In the genomic region with DNA sequence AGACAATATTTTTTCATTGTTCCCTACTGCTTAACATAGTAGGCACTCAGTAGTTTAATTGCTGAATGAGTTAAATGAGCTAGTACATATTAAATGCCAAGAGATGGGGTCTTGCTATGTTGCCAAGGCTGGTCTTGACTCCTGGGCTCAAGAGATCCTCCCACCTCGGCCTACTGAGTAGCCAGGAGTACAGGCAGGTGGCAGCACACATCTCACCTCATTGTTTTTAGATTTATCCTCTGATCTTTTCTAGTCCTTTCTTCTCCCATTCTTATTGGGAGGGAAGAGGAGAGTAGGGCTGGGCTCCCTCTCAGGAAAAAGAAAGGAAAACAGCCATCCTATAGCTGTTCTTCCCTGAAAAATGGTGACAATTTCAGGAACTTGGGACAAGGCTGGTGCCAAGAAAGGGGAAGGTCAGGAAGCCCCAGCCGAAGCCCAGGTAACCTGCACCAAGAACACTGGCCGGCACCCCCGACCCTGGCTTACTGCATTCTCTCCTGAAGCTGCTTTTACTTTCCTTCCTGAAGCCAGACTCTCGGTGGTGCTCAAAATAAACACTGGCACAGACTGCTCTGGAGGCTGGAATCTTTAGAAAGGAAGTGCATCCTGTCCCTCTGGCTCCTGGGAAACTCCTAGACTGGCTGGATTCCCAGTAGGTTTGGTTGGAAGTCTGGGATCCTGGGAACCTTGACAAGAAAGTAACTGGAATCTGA, we compare ENCODE assay signal across 10 cellular contexts. TPM values are rescaled to one million over a fixed set of nuclear protein-coding genes. Genes with fewer than 3 reads are reported as not detected.
DNase-seq lines count a peak whose midpoint lies in the region; ATAC-seq, FAIRE-seq and TF ChIP-seq lines count a peak whose summit lies in the region.
"Had no signal": no experiment of that assay in that cellular context is flagged by ENCODE, and none has a peak within 500 bp of the region (broad histone marks: within the 10 kb centered on the region; RNA-seq: fewer than 3 reads in every experiment).

No MANE protein-coding gene starts in this region.

- FAIRE-seq in astrocyte (lab: Jason Lieb, UNC): no peak

- peak overlapping the region; percentile 87 for H3K4me2 ChIP-seq in astrocyte (ENCODE audit: low read length)
- H3K4me2 ChIP-seq in hepatocyte: peak overlapping the region; percentile 4

- H3K9me3 ChIP-seq in HEK293 (ENCODE audit: control insufficient read depth, insufficient read depth, low read depth, low read length): no peaks in the 10 kb centered on the region
- H3K9me3 ChIP-seq in astrocyte (ENCODE audit: insufficient read depth, low read depth, low read length): no peaks in the 10 kb centered on the region
- no peaks in the 10 kb centered on the region for H3K9me3 ChIP-seq in hepatocyte (ENCODE audit: low read depth)

- TF ChIP-seq CTCF in HEK293 (tag by site-specific recombination; IDR thresholded peaks at IDR 0.05) (no peak), astrocyte (IDR thresholded peaks at IDR 0.05; ENCODE audit: insufficient read depth, low read depth, low read length) (no peak), hepatocyte (IDR thresholded peaks at IDR 0.05; ENCODE audit: poor library complexity) (no peak)

- 76% methylated on average over 5 of the region's 5 CpGs for WGBS in hepatocyte (ENCODE audit: low lambda C conversion rate, missing lambda C conversion rate)

- peak overlapping the region; percentile 72 for H3K4me3 Mint-ChIP-seq in astrocyte (ENCODE audit: unreplicated experiment)
- no peak overlapping the region for H3K4me3 Mint-ChIP-seq in activated CD8-positive, alpha-beta memory T cell treated with anti-CD3 and anti-CD28 coated beads, Interleukin-2, amount 10 ng/mL, durations not matched to agents 7 days and 5 days

- peaks cover 8% of the 10 kb centered on the region for H3K36me3 Mint-ChIP-seq in astrocyte (ENCODE audit: low read depth, unreplicated experiment)
- H3K36me3 Mint-ChIP-seq in activated CD8-positive, alpha-beta memory T cell treated with anti-CD3 and anti-CD28 coated beads, Interleukin-2, amount 10 ng/mL, durations not matched to agents 7 days and 5 days: peaks cover 13% of the 10 kb centered on the region

- H3K27me3 ChIP-seq in astrocyte (ENCODE audit: insufficient read depth, low read length) (no peaks in the 10 kb centered on the region), hepatocyte (no peaks in the 10 kb centered on the region)

- H3K36me3 ChIP-seq in HEK293 (ENCODE audit: control insufficient read depth in 2 of 2, insufficient read depth in 1 of 2, low read length in 2 of 2): peaks cover 5 to 42% of the 10 kb centered on the region in 2 experiments; a peak in 1 of 3 replicates
- peaks cover 28% of the 10 kb centered on the region for H3K36me3 ChIP-seq in astrocyte (ENCODE audit: insufficient read depth, low read length)
- H3K36me3 ChIP-seq in hepatocyte (replicated peaks; ENCODE audit: insufficient read depth, low read depth): no peaks in the 10 kb centered on the region

- H3K9me3 Mint-ChIP-seq in astrocyte (ENCODE audit: unreplicated experiment): no peaks in the 10 kb centered on the region
- H3K9me3 Mint-ChIP-seq in activated CD8-positive, alpha-beta memory T cell treated with anti-CD3 and anti-CD28 coated beads, Interleukin-2, amount 10 ng/mL, durations not matched to agents 7 days and 5 days (ENCODE audit: low read depth): no peaks in the 10 kb centered on the region

- peaks cover 90% of the 10 kb centered on the region for H3K79me2 ChIP-seq in astrocyte (ENCODE audit: insufficient read depth, low read length)
- peaks cover 52% of the 10 kb centered on the region for H3K79me2 ChIP-seq in hepatocyte

- H3K9ac ChIP-seq in astrocyte (ENCODE audit: low read length): peak overlapping the region; percentile 99

- POLR2A ChIA-PET in HEK293 (lab: Yijun Ruan, JAX): interaction anchor here (1.0 to 1.6 kb wide), 3 partner anchors 9 to 19 kb away, joined by 3 to 8 read pairs (median 7); a partner anchor contains a TSS

- H3K4me1 Mint-ChIP-seq in astrocyte (ENCODE audit: low read depth, unreplicated experiment): peaks cover 28% of the 10 kb centered on the region
- peaks cover 33% of the 10 kb centered on the region for H3K4me1 Mint-ChIP-seq in activated CD8-positive, alpha-beta memory T cell treated with anti-CD3 and anti-CD28 coated beads, Interleukin-2, amount 10 ng/mL, durations not matched to agents 7 days and 5 days

- no peak for ATAC-seq in activated CD8-positive, alpha-beta memory T cell treated with anti-CD3 and anti-CD28 coated beads, Interleukin-2, amount 10 ng/mL, durations not matched to agents 7 days and 5 days
- no peak for ATAC-seq in HG02642 (IDR thresholded peaks at IDR 0.05; ENCODE audit: poor library complexity, unreplicated experiment)

- H4K20me1 ChIP-seq in astrocyte (ENCODE audit: insufficient read depth, low read length) (peaks cover 74% of the 10 kb centered on the region), hepatocyte (ENCODE audit: insufficient read depth, poor library complexity, severe bottlenecking) (peaks cover 8% of the 10 kb centered on the region)

- DNase-seq in astrocyte (ENCODE audit: low read depth): peak; percentile 85
- DNase-seq in hepatocyte (ENCODE audit: low spot score): no peak
- no peak for DNase-seq in activated CD8-positive, alpha-beta memory T cell treated with anti-CD3 and anti-CD28 coated beads, Interleukin-2, amount 10 ng/mL, durations not matched to agents 7 days and 5 days
- DNase-seq in stimulated activated CD4-positive, alpha-beta T cell treated with anti-CD3 and anti-CD28 coated beads, Interleukin-1b, Interleukin-23, amount 100 ng/mL, for 48 hours: no peak
- DNase-seq in globus pallidus (ENCODE audit: low spot score): no peak
- DNase-seq: activated gamma-delta T cell had no signal

- peak overlapping the region; percentile 91 for H3K27ac Mint-ChIP-seq in astrocyte (ENCODE audit: unreplicated experiment)
- H3K27ac Mint-ChIP-seq in activated CD8-positive, alpha-beta memory T cell treated with anti-CD3 and anti-CD28 coated beads, Interleukin-2, amount 10 ng/mL, durations not matched to agents 7 days and 5 days: no peak overlapping the region

- no peak overlapping the region for H3K27ac ChIP-seq in HEK293 (ENCODE audit: extremely low read depth, low read depth, low read length)
- peak overlapping the region; percentile 99 for H3K27ac ChIP-seq in astrocyte (ENCODE audit: low read depth, low read length)
- no peak overlapping the region for H3K27ac ChIP-seq in hepatocyte
- H3K27ac ChIP-seq in skin epidermis: peak overlapping the region in 17 of 21 experiments; percentile 2 to 99 (median 58)

- no peak overlapping the region for H3K4me3 ChIP-seq in HEK293 (ENCODE audit: low read depth, low read length)
- H3K4me3 ChIP-seq in astrocyte (ENCODE audit: insufficient read depth, low read depth, low read length): peak overlapping the region; percentile 21
- H3K4me3 ChIP-seq in hepatocyte: no peak overlapping the region
- peak overlapping the region in 1 of 7 experiments; percentile 6 for H3K4me3 ChIP-seq in skin epidermis

- H2AFZ ChIP-seq in astrocyte (ENCODE audit: low read depth, low read length) (no peak overlapping the region), hepatocyte (no peak overlapping the region)

- CTCF ChIA-PET in HEK293 (lab: Yijun Ruan, JAX): interaction anchor here (0.7 to 1.0 kb wide), 3 partner anchors 10 to 510 kb away, joined by 3 to 6 read pairs (median 3); no protein-coding TSS in a partner anchor
- CTCF ChIA-PET in activated CD8-positive, alpha-beta memory T cell treated with anti-CD3 and anti-CD28 coated beads, Interleukin-2, amount 10 ng/mL, durations not matched to agents 7 days and 5 days (lab: Charles Lee): interaction anchor here (1.2 to 2.0 kb wide), 3 partner anchors 20 to 533 kb away, joined by 3 to 5 read pairs (median 4); a partner anchor contains a TSS

- H3K9me2 ChIP-seq in hepatocyte (replicated peaks; ENCODE audit: insufficient read depth): no peaks in the 10 kb centered on the region

- H3K4me1 ChIP-seq in HEK293 (ENCODE audit: control insufficient read depth, insufficient read depth, low read length) (peaks cover 14% of the 10 kb centered on the region), astrocyte (ENCODE audit: insufficient read depth, low read length) (peaks cover 37% of the 10 kb centered on the region), hepatocyte (ENCODE audit: insufficient read depth) (peaks cover 20% of the 10 kb centered on the region)

- no peaks in the 10 kb centered on the region for H3K27me3 Mint-ChIP-seq in astrocyte (ENCODE audit: low read depth, unreplicated experiment)
- no peaks in the 10 kb centered on the region for H3K27me3 Mint-ChIP-seq in activated CD8-positive, alpha-beta memory T cell treated with anti-CD3 and anti-CD28 coated beads, Interleukin-2, amount 10 ng/mL, durations not matched to agents 7 days and 5 days

RNA-seq across cellular contexts. Expression of a gene that starts 2.7 kb away (rescaled TPM):
- total RNA-seq in astrocyte (87.0 and 100 TPM in 2 replicates), hepatocyte (25.4 and 37.6 TPM in 2 replicates)
- 36.9 and 39.0 TPM in 2 replicates for polyA plus RNA-seq in hepatocyte
- total RNA-seq in activated CD8-positive, alpha-beta memory T cell treated with anti-CD3 and anti-CD28 coated beads, Interleukin-2, amount 10 ng/mL, durations not matched to agents 7 days and 5 days: 10 to 100 TPM; 19.5 to 22.2 TPM

RNA-seq across cellular contexts. Expression of a gene that starts 2.9 kb away (rescaled TPM):
- total RNA-seq in astrocyte (69.9 and 70.4 TPM in 2 replicates), hepatocyte (49.9 and 62.4 TPM in 2 replicates)
- polyA plus RNA-seq in hepatocyte: 75.1 and 75.3 TPM in 2 replicates
- 10 to 100 TPM; 20.2 to 22.8 TPM for total RNA-seq in activated CD8-positive, alpha-beta memory T cell treated with anti-CD3 and anti-CD28 coated beads, Interleukin-2, amount 10 ng/mL, durations not matched to agents 7 days and 5 days

RNA-seq across cellular contexts. Expression of a gene that starts 19.1 kb away (rescaled TPM):
- total RNA-seq in astrocyte: 78.6 and 79.1 TPM in 2 replicates
- 81.6 and 82.9 TPM in 2 replicates for total RNA-seq in hepatocyte
- 118 and 122 TPM in 2 replicates for polyA plus RNA-seq in hepatocyte
- 10 to 100 TPM; 68.6 to 83.5 TPM for total RNA-seq in activated CD8-positive, alpha-beta memory T cell treated with anti-CD3 and anti-CD28 coated beads, Interleukin-2, amount 10 ng/mL, durations not matched to agents 7 days and 5 days

RNA-seq across cellular contexts. Expression of a gene that starts 19.2 kb away (rescaled TPM):
- total RNA-seq in astrocyte: 13.4 and 20.4 TPM in 2 replicates
- 66.9 and 74.7 TPM in 2 replicates for total RNA-seq in hepatocyte
- 63.6 and 69.1 TPM in 2 replicates for polyA plus RNA-seq in hepatocyte
- 10 to 100 TPM; 26.2 to 39.7 TPM for total RNA-seq in activated CD8-positive, alpha-beta memory T cell treated with anti-CD3 and anti-CD28 coated beads, Interleukin-2, amount 10 ng/mL, durations not matched to agents 7 days and 5 days

RNA-seq across cellular contexts. Expression of a gene that starts 26.8 kb away (rescaled TPM):
- total RNA-seq in astrocyte (not detected in 2 replicates), hepatocyte (not detected in 2 replicates)
- polyA plus RNA-seq in hepatocyte: not detected in 2 replicates
- not detected for total RNA-seq in activated CD8-positive, alpha-beta memory T cell treated with anti-CD3 and anti-CD28 coated beads, Interleukin-2, amount 10 ng/mL, durations not matched to agents 7 days and 5 days
- total RNA-seq: temporal lobe had no signal

Comparison
In these comparisons a context has a peak if more than half of its experiments do, and no peak if none do; other contexts are left out.
1. H3K27ac ChIP-seq: peak in astrocyte (single experiment) and skin epidermis (17 of 21); none in HEK293 (single experiment) and hepatocyte (single experiment).